In genomic region chr12:108730337-108731104, GRCh38 we compare ENCODE assay signal across 1 cellular context.
TF ChIP-seq lines count a peak whose summit lies in the region.

No MANE protein-coding gene starts in this region.

TF ChIP-seq in H1, 55 proteins besides CTCF, POLR2A, EP300 and RAD21:
- TF ChIP-seq RNF2 (IDR thresholded peaks at IDR 0.05; ENCODE audit: borderline replicate concordance, low read depth, low read length, missing control alignments, poor library complexity, severe bottlenecking) (no peak), BACH1 (IDR thresholded peaks at IDR 0.05; ENCODE audit: low read length) (no peak), CHD1 (IDR thresholded peaks at IDR 0.05; ENCODE audit: low read depth, low read length) (no peak), SRF (IDR thresholded peaks at IDR 0.05; ENCODE audit: low read depth, low read length) (no peak), SP2 (IDR thresholded peaks at IDR 0.05; ENCODE audit: low read length) (no peak), ATF2 (IDR thresholded peaks at IDR 0.05; ENCODE audit: low read length) (0 out of 2 replicates have a peak, but pooled peaks have one; percentile 45), GABPA (IDR thresholded peaks at IDR 0.05; ENCODE audit: borderline replicate concordance, insufficient read depth, low read length) (no peak), BRCA1 (IDR thresholded peaks at IDR 0.05; ENCODE audit: low read depth, low read length) (no peak), EGR1 (IDR thresholded peaks at IDR 0.05; ENCODE audit: borderline replicate concordance, low read depth, low read length) (no peak), RFX5 (IDR thresholded peaks at IDR 0.05; ENCODE audit: borderline replicate concordance, low read depth, low read length) (no peak), TAF7 (optimal IDR thresholded peaks at IDR 0.05; ENCODE audit: borderline replicate concordance, low read depth, low read length) (no peak), GTF2F1 (IDR thresholded peaks at IDR 0.05; ENCODE audit: borderline replicate concordance, low read depth, low read length) (no peak), CHD7 (IDR thresholded peaks at IDR 0.05; ENCODE audit: insufficient replicate concordance, low read length) (no peak), TCF12 (IDR thresholded peaks at IDR 0.05; ENCODE audit: low read depth, low read length) (no peak), SIN3A (conservative IDR thresholded peaks at IDR 0.05 in 1 of 2, IDR thresholded peaks at IDR 0.05 in 1 of 2; ENCODE audit: low read depth in 1 of 2, low read length in 2 of 2) (peak; percentile 53 to 75; a peak in 2 of 4 replicates), EZH2 (IDR thresholded peaks at IDR 0.05; ENCODE audit: low read depth, low read length, severe bottlenecking) (no peak), JUND (IDR thresholded peaks at IDR 0.05; ENCODE audit: low read length) (no peak), CBX8 (IDR thresholded peaks at IDR 0.05; ENCODE audit: borderline replicate concordance, low read depth, low read length) (no peak), MAFK (IDR thresholded peaks at IDR 0.05; ENCODE audit: low read depth, low read length) (no peak), ASH2L (IDR thresholded peaks at IDR 0.05; ENCODE audit: low read length) (peak; percentile 57), TAF1 (IDR thresholded peaks at IDR 0.05; ENCODE audit: low read depth, low read length) (peak; percentile 80), TEAD4 (IDR thresholded peaks at IDR 0.05; ENCODE audit: low read depth, low read length) (no peak), BCL11A (IDR thresholded peaks at IDR 0.05; ENCODE audit: low read depth in 2 of 2, low read length in 2 of 2) (no peak), HDAC6 (IDR thresholded peaks at IDR 0.05; ENCODE audit: low read depth, low read length) (no peak), SAP30 (IDR thresholded peaks at IDR 0.05; ENCODE audit: insufficient read depth, insufficient replicate concordance, low read length) (peak; percentile 35), MAX (IDR thresholded peaks at IDR 0.05) (peak; percentile 56), CHD2 (IDR thresholded peaks at IDR 0.05; ENCODE audit: low read length) (no peak), TBP (IDR thresholded peaks at IDR 0.05; ENCODE audit: low read depth, low read length) (peak; percentile 68), SUZ12 (IDR thresholded peaks at IDR 0.05; ENCODE audit: low read length) (no peak), KDM5A (IDR thresholded peaks at IDR 0.05; ENCODE audit: low read length) (no peak), HDAC2 (IDR thresholded peaks at IDR 0.05; ENCODE audit: borderline replicate concordance in 1 of 2, low read depth in 2 of 2, low read length in 2 of 2) (no peak; a peak in 1 of 4 replicates), POLR2AphosphoS5 (IDR thresholded peaks at IDR 0.05; ENCODE audit: low read depth, low read length) (peak; percentile 89), NRF1 (IDR thresholded peaks at IDR 0.05; ENCODE audit: low read depth, low read length) (0 out of 2 replicates have a peak, but pooled peaks have one; percentile 11), POU5F1 (IDR thresholded peaks at IDR 0.05; ENCODE audit: low read depth, low read length) (no peak), CTBP2 (IDR thresholded peaks at IDR 0.05; ENCODE audit: borderline replicate concordance, insufficient read depth, insufficient read length, low read length) (no peak), RBBP5 (IDR thresholded peaks at IDR 0.05; ENCODE audit: borderline replicate concordance, low read depth, low read length) (peak; percentile 91), ZNF274 (IDR thresholded peaks at IDR 0.05; ENCODE audit: borderline replicate concordance, extremely low read depth, low read length) (no peak), KDM1A (IDR thresholded peaks at IDR 0.05; ENCODE audit: borderline replicate concordance, low read length) (no peak), ATF3 (IDR thresholded peaks at IDR 0.05; ENCODE audit: insufficient read depth, low read depth, low read length) (no peak), USF2 (IDR thresholded peaks at IDR 0.05; ENCODE audit: low read length) (no peak), KDM4A (IDR thresholded peaks at IDR 0.05; ENCODE audit: low read depth, low read length, severe bottlenecking) (no peak), SP1 (IDR thresholded peaks at IDR 0.05; ENCODE audit: low read depth, low read length) (no peak), YY1 (IDR thresholded peaks at IDR 0.05; ENCODE audit: low read depth, low read length) (no peak), E2F6 (IDR thresholded peaks at IDR 0.05) (no peak), PHF8 (conservative IDR thresholded peaks at IDR 0.05; ENCODE audit: low read depth, low read length) (peak; percentile 25; the same call in 1 of the 2 replicates), SP4 (IDR thresholded peaks at IDR 0.05; ENCODE audit: low read length) (no peak), JUN (IDR thresholded peaks at IDR 0.05; ENCODE audit: low read depth, low read length) (no peak), SIRT6 (IDR thresholded peaks at IDR 0.05; ENCODE audit: low read length) (no peak), CREB1 (IDR thresholded peaks at IDR 0.05) (peak; percentile 54), SIX5 (IDR thresholded peaks at IDR 0.05; ENCODE audit: low read depth, low read length) (no peak), CBX5 (IDR thresholded peaks at IDR 0.05; ENCODE audit: low read depth, low read length) (no peak), NANOG (IDR thresholded peaks at IDR 0.05; ENCODE audit: insufficient read depth, low read depth, low read length, poor library complexity, severe bottlenecking) (no peak), CEBPB (IDR thresholded peaks at IDR 0.05; ENCODE audit: low read depth, low read length) (no peak), FOSL1 (IDR thresholded peaks at IDR 0.05; ENCODE audit: insufficient read depth, low read depth, low read length) (no peak), RXRA (IDR thresholded peaks at IDR 0.05; ENCODE audit: insufficient read depth, low read depth, low read length) (no peak)
